In genomic region chr19:40690699-40691420, GRCh38 we compare ENCODE assay signal across 8 cellular contexts. TPM values are rescaled to one million over a fixed set of nuclear protein-coding genes. Genes with fewer than 3 reads are reported as not detected.
DNase-seq lines count a peak whose midpoint lies in the region; ATAC-seq and TF ChIP-seq lines count a peak whose summit lies in the region.

No MANE protein-coding gene starts in this region.

- intact Hi-C loops in natural killer cell (cut with micrococcal nuclease) = loop anchor here (1.0 to 2.0 kb wide), 2 partner anchors 23 to 60 kb away; partner anchors contain the start of genes ACTMAP and SNRPA

- no peaks in the 10 kb centered on the region for H3K36me3 ChIP-seq in CD8-positive, alpha-beta memory T cell (ENCODE audit: insufficient read depth, low read length)
- H3K36me3 ChIP-seq in fibroblast of lung (ENCODE audit: control insufficient read depth, insufficient read depth, low read length) = peaks cover 18% of the 10 kb centered on the region

- H3K27ac Mint-ChIP-seq in CD8-positive, alpha-beta memory T cell = peak overlapping the region; percentile 18 to 97 (median 94)
- H3K27ac Mint-ChIP-seq in activated T-helper 17 cell treated with anti-CD3 and anti-CD28 coated beads, Interleukin-2, amount 50 U/mL, for 72 hours = peak overlapping the region; percentile 86
- H3K27ac Mint-ChIP-seq in natural killer cell = peak overlapping the region; percentile 77 to 94
- H3K27ac Mint-ChIP-seq in stimulated activated memory B cell treated with anti-CD40 and anti-IgM and Interleukin-4, amounts not matched to agents 10 μg/mL and 1 μg/mL and 100 μg/mL, for 72 hours = peak overlapping the region; percentile 83

- peak overlapping the region; percentile 90 for H3K9ac ChIP-seq in fibroblast of lung (ENCODE audit: insufficient read depth, low read length)

- POLR2A ChIA-PET in CD8-positive, alpha-beta memory T cell (lab: Charles Lee) = interaction anchor here (0.6 to 1.0 kb wide), 5 partner anchors 25 to 481 kb away, joined by 3 to 8 read pairs (median 3); partner anchors contain the start of genes ACTMAP and EGLN2

- ATAC-seq in GM21528 (IDR thresholded peaks at IDR 0.05; ENCODE audit: low FRiP score, unreplicated experiment) = peak; percentile 37
- peak; percentile 91 for ATAC-seq in activated T-helper 17 cell treated with anti-CD3 and anti-CD28 coated beads, Interleukin-2, amount 50 U/mL, for 72 hours (replicated peaks)
- ATAC-seq in natural killer cell = peak; percentile 56 to 82 (median 65)
- ATAC-seq in stimulated activated memory B cell treated with anti-CD40 and anti-IgM and Interleukin-4, amounts not matched to agents 10 μg/mL and 1 μg/mL and 100 μg/mL, for 72 hours = peak; percentile 81

- peaks cover 10% of the 10 kb centered on the region for H3K4me1 ChIP-seq in CD8-positive, alpha-beta memory T cell (ENCODE audit: insufficient read depth, low read length)
- H3K4me1 ChIP-seq in fibroblast of lung (ENCODE audit: control insufficient read depth, extremely low read depth, insufficient read depth, low read length) = peaks cover 24% of the 10 kb centered on the region

- H3K4me3 ChIP-seq in CD8-positive, alpha-beta memory T cell (ENCODE audit: low read length) = peak overlapping the region; percentile 81
- H3K4me3 ChIP-seq in LNCaP clone FGC (ENCODE audit: low read depth, low read length) (peak overlapping the region; percentile 52), fibroblast of lung (replicated peaks in 1 of 4; ENCODE audit: control extremely low read depth in 1 of 4, insufficient read depth in 1 of 4, low read depth in 3 of 4, low read length in 4 of 4) (peak overlapping the region; percentile 32 to 96 (median 49))

- H3K4me2 ChIP-seq in fibroblast of lung (ENCODE audit: extremely low read depth, insufficient read depth, low read length) = peak overlapping the region; percentile 88

- peaks cover 4% of the 10 kb centered on the region for H4K20me1 ChIP-seq in fibroblast of lung (ENCODE audit: control insufficient read depth, extremely low read depth, insufficient read depth, low read length)

- peaks cover 34% of the 10 kb centered on the region for H3K79me2 ChIP-seq in fibroblast of lung (ENCODE audit: control insufficient read depth, insufficient read depth, low read length)

- CTCF ChIA-PET in CD8-positive, alpha-beta memory T cell (lab: Charles Lee) = no interaction called here

- DNase-seq in CD8-positive, alpha-beta memory T cell = peak; percentile 75 to 90 (median 84)
- DNase-seq in LNCaP clone FGC (ENCODE audit: low read depth) = peak; percentile 39
- peak; percentile 91 for DNase-seq in RKO (ENCODE audit: low spot score)
- peak; percentile 90 to 93 for DNase-seq in fibroblast of lung (ENCODE audit: low read depth in 2 of 2)
- DNase-seq in natural killer cell = peak; percentile 74

- H3K27ac ChIP-seq in CD8-positive, alpha-beta memory T cell (ENCODE audit: low read depth, low read length) = peak overlapping the region; percentile 61
- peak overlapping the region; percentile 94 for H3K27ac ChIP-seq in fibroblast of lung (ENCODE audit: insufficient read depth, low read length)

- TF ChIP-seq CTCF in LNCaP clone FGC (IDR thresholded peaks at IDR 0.05; ENCODE audit: control insufficient read depth, extremely low read depth, insufficient read depth) = no peak
- TF ChIP-seq CTCF in fibroblast of lung (conservative IDR thresholded peaks at IDR 0.05 in 1 of 2, IDR thresholded peaks at IDR 0.05 in 1 of 2; ENCODE audit: low read depth in 1 of 2, low read length in 2 of 2) = no peak
- TF ChIP-seq CTCF in natural killer cell (IDR thresholded peaks at IDR 0.05) = no peak

- peak overlapping the region; percentile 65 for H2AFZ ChIP-seq in fibroblast of lung (ENCODE audit: low read length)

- peaks cover 0 to 7% (median 4%) of the 10 kb centered on the region in 3 donors for H3K4me1 Mint-ChIP-seq in CD8-positive, alpha-beta memory T cell
- no peaks in the 10 kb centered on the region for H3K4me1 Mint-ChIP-seq in activated T-helper 17 cell treated with anti-CD3 and anti-CD28 coated beads, Interleukin-2, amount 50 U/mL, for 72 hours
- H3K4me1 Mint-ChIP-seq in natural killer cell = peaks cover 0 to 12% of the 10 kb centered on the region in 2 donors
- peaks cover 10% of the 10 kb centered on the region for H3K4me1 Mint-ChIP-seq in stimulated activated memory B cell treated with anti-CD40 and anti-IgM and Interleukin-4, amounts not matched to agents 10 μg/mL and 1 μg/mL and 100 μg/mL, for 72 hours

- H3K36me3 Mint-ChIP-seq in CD8-positive, alpha-beta memory T cell = peaks cover 0 to 26% (median 0%) of the 10 kb centered on the region in 3 donors
- H3K36me3 Mint-ChIP-seq in activated T-helper 17 cell treated with anti-CD3 and anti-CD28 coated beads, Interleukin-2, amount 50 U/mL, for 72 hours (ENCODE audit: low read depth) = peaks cover 8% of the 10 kb centered on the region
- no peaks in the 10 kb centered on the region for H3K36me3 Mint-ChIP-seq in natural killer cell
- H3K36me3 Mint-ChIP-seq in stimulated activated memory B cell treated with anti-CD40 and anti-IgM and Interleukin-4, amounts not matched to agents 10 μg/mL and 1 μg/mL and 100 μg/mL, for 72 hours = peaks cover 22% of the 10 kb centered on the region

- no peaks in the 10 kb centered on the region for H3K9me3 ChIP-seq in CD8-positive, alpha-beta memory T cell (ENCODE audit: low read length)
- H3K9me3 ChIP-seq in fibroblast of lung (ENCODE audit: control insufficient read depth, insufficient read depth, low read depth, low read length) = no peaks in the 10 kb centered on the region

- no peaks in the 10 kb centered on the region for H3K27me3 ChIP-seq in CD8-positive, alpha-beta memory T cell (ENCODE audit: insufficient read depth, low read length, poor library complexity, severe bottlenecking)
- no peaks in the 10 kb centered on the region for H3K27me3 ChIP-seq in fibroblast of lung (ENCODE audit: control insufficient read depth, insufficient read depth, low read length)

- no peaks in the 10 kb centered on the region for H3K9me3 Mint-ChIP-seq in CD8-positive, alpha-beta memory T cell
- no peaks in the 10 kb centered on the region for H3K9me3 Mint-ChIP-seq in activated T-helper 17 cell treated with anti-CD3 and anti-CD28 coated beads, Interleukin-2, amount 50 U/mL, for 72 hours
- H3K9me3 Mint-ChIP-seq in natural killer cell = no peaks in the 10 kb centered on the region
- no peaks in the 10 kb centered on the region for H3K9me3 Mint-ChIP-seq in stimulated activated memory B cell treated with anti-CD40 and anti-IgM and Interleukin-4, amounts not matched to agents 10 μg/mL and 1 μg/mL and 100 μg/mL, for 72 hours

- H3K4me3 Mint-ChIP-seq in CD8-positive, alpha-beta memory T cell = peak overlapping the region; percentile 83 to 97 (median 91)
- H3K4me3 Mint-ChIP-seq in activated T-helper 17 cell treated with anti-CD3 and anti-CD28 coated beads, Interleukin-2, amount 50 U/mL, for 72 hours = no peak overlapping the region
- peak overlapping the region; percentile 90 for H3K4me3 Mint-ChIP-seq in natural killer cell
- peak overlapping the region; percentile 92 for H3K4me3 Mint-ChIP-seq in stimulated activated memory B cell treated with anti-CD40 and anti-IgM and Interleukin-4, amounts not matched to agents 10 μg/mL and 1 μg/mL and 100 μg/mL, for 72 hours

- H3K27me3 Mint-ChIP-seq in CD8-positive, alpha-beta memory T cell = no peaks in the 10 kb centered on the region
- no peaks in the 10 kb centered on the region for H3K27me3 Mint-ChIP-seq in activated T-helper 17 cell treated with anti-CD3 and anti-CD28 coated beads, Interleukin-2, amount 50 U/mL, for 72 hours
- H3K27me3 Mint-ChIP-seq in natural killer cell (ENCODE audit: low read depth in 2 of 2) = no peaks in the 10 kb centered on the region
- H3K27me3 Mint-ChIP-seq in stimulated activated memory B cell treated with anti-CD40 and anti-IgM and Interleukin-4, amounts not matched to agents 10 μg/mL and 1 μg/mL and 100 μg/mL, for 72 hours = no peaks in the 10 kb centered on the region

RNA-seq across cellular contexts. Expression of gene NUMBL, which starts 0.4 kb away (rescaled TPM):
- total RNA-seq in CD8-positive, alpha-beta memory T cell = 10 to 100 TPM; 13.6 to 13.7 TPM
- polyA plus RNA-seq in CD8-positive, alpha-beta memory T cell = 1.1 TPM
- 10 to 100 TPM; 16.4 to 37.3 TPM for total RNA-seq in activated T-helper 17 cell treated with anti-CD3 and anti-CD28 coated beads, Interleukin-2, amount 50 U/mL, for 72 hours
- 30.6 and 33.4 TPM in 2 replicates for total RNA-seq in fibroblast of lung
- 26.2 and 28.2 TPM in 2 replicates for polyA plus RNA-seq in fibroblast of lung
- 39.8 TPM in 2 replicates for polyA plus RNA-seq in fibroblast of lung (2012)
- polyA minus RNA-seq in fibroblast of lung (ENCODE audit: low replicate concordance) = 45.4 and 48.6 TPM in 2 replicates
- total RNA-seq in natural killer cell = 10 to 100 TPM in 2 of 3 donors, 1 to 10 TPM in 1; 9.9 to 19.5 (median 10.2) TPM

RNA-seq across cellular contexts. Expression of gene COQ8B, which starts 25.8 kb away (rescaled TPM):
- total RNA-seq in CD8-positive, alpha-beta memory T cell = 10 to 100 TPM; 20.6 to 25.7 TPM
- 17.3 TPM for polyA plus RNA-seq in CD8-positive, alpha-beta memory T cell
- total RNA-seq in activated T-helper 17 cell treated with anti-CD3 and anti-CD28 coated beads, Interleukin-2, amount 50 U/mL, for 72 hours = 10 to 100 TPM; 31.0 to 54.8 TPM
- total RNA-seq in fibroblast of lung = 28.0 and 43.4 TPM in 2 replicates
- polyA plus RNA-seq in fibroblast of lung = 13.7 and 16.7 TPM in 2 replicates
- 17.2 and 24.4 TPM in 2 replicates for polyA plus RNA-seq in fibroblast of lung (2012)
- polyA minus RNA-seq in fibroblast of lung (ENCODE audit: low replicate concordance) = 26.2 and 28.8 TPM in 2 replicates
- 10 to 100 TPM; 31.8 to 46.7 (median 39.6) TPM for total RNA-seq in natural killer cell

RNA-seq across cellular contexts. Expression of gene ITPKC, which starts 26.1 kb away (rescaled TPM):
- total RNA-seq in CD8-positive, alpha-beta memory T cell = 1 to 10 TPM; 5.5 to 5.7 TPM
- polyA plus RNA-seq in CD8-positive, alpha-beta memory T cell = 8.9 TPM
- total RNA-seq in activated T-helper 17 cell treated with anti-CD3 and anti-CD28 coated beads, Interleukin-2, amount 50 U/mL, for 72 hours = 10 to 100 TPM in 1 of 2 donors, 1 to 10 TPM in 1; 7.0 to 14.5 TPM
- total RNA-seq in fibroblast of lung (19.5 and 23.1 TPM in 2 replicates), natural killer cell (10 to 100 TPM in 2 of 3 donors, 1 to 10 TPM in 1; 8.7 to 11.1 (median 11.0) TPM)
- 6.5 TPM in 2 replicates for polyA plus RNA-seq in fibroblast of lung
- polyA plus RNA-seq in fibroblast of lung (2012) = 10.3 and 10.6 TPM in 2 replicates
- polyA minus RNA-seq in fibroblast of lung (ENCODE audit: low replicate concordance) = 15.2 and 15.5 TPM in 2 replicates

RNA-seq across cellular contexts. Expression of gene ACTMAP, which starts 59.4 kb away (rescaled TPM):
- 10 to 100 TPM; 10.3 to 10.6 TPM for total RNA-seq in CD8-positive, alpha-beta memory T cell
- 2.9 TPM for polyA plus RNA-seq in CD8-positive, alpha-beta memory T cell
- total RNA-seq in activated T-helper 17 cell treated with anti-CD3 and anti-CD28 coated beads, Interleukin-2, amount 50 U/mL, for 72 hours = 10 to 100 TPM; 13.0 to 16.6 TPM
- total RNA-seq in fibroblast of lung (0.51 and 1.8 TPM in 2 replicates), natural killer cell (1 to 10 TPM; 5.9 to 9.6 (median 8.2) TPM)
- 2.2 and 2.5 TPM in 2 replicates for polyA plus RNA-seq in fibroblast of lung
- 4.7 and 5.7 TPM in 2 replicates for polyA plus RNA-seq in fibroblast of lung (2012)
- polyA minus RNA-seq in fibroblast of lung (ENCODE audit: low replicate concordance) = 11.6 and 15.6 TPM in 2 replicates

Comparison
In these comparisons a context has a peak if more than half of its experiments do, and no peak if none do; other contexts are left out.
1. Peak in every context shown above with its lines: DNase-seq, ATAC-seq, H3K4me3 ChIP-seq and H3K27ac ChIP-seq.
2. DNase-seq: peak in every context shown above with its lines; median percentile 92 in fibroblast of lung; 91 in RKO; 84 in CD8-positive, alpha-beta memory T cell; 74 in natural killer cell; 39 in LNCaP clone FGC.
3. ATAC-seq: peak in every context shown above with its lines; median percentile 91 in activated T-helper 17 cell treated with anti-CD3 and anti-CD28 coated beads, Interleukin-2, amount 50 U/mL, for 72 hours; 81 in stimulated activated memory B cell treated with anti-CD40 and anti-IgM and Interleukin-4, amounts not matched to agents 10 μg/mL and 1 μg/mL and 100 μg/mL, for 72 hours; 65 in natural killer cell; 37 in GM21528.